ENCODE assay signal across 1 cellular context in the genomic region with DNA sequence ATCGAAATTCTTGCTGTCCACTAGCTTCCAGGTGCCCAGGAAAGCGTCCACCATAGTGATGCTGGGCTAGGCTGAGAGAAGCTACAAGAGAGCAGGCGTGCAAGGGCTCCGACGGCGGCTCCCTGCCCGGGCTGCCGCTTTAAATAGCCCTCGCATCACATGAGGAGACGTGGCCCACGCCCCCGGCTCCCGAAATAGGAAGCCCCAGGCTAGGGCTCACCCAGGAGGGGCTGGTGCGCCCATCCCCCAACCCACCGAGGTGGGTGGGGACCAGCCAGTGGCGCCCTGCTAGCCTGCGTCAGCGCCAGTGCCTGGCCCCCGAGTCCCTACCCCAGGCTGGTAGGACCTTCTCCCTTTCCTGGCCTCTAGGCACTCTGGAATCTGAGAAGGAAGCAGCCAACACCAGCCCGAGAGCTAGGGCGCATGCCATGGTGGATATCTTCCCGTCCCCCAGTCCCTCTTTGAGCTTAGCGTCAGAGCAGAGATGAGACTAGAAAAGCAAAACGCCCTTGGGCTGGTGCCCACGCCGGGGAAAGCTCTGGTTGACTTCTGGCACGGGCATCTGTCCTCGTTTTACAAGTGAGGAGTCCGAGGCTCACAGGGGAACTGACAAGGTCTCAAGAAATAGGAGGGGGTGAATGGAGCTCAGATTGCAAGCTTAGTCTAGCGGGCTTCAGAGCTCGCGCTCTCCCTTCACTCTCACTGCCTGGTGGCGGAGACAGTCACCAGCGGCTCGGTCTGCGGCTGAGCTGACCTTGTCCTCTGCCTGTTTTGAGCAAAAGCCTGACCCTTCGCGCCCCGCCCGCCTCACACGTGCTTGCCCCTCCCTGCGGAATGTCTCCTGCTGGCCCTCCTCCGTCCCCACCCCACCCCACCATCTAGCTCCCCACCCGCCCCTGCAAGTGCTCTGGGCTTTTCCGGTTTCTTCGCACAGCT.
TF ChIP-seq lines count a peak whose summit lies in the region.

FABP3 (minus strand) TSS at position 116 of the 936 bp plus-strand sequence; CDS start at position 54, 62 bp downstream.

TF ChIP-seq in IMR-90, 13 proteins besides CTCF, POLR2A, EP300 and RAD21 (continued from another document):
- no peak for TF ChIP-seq ELK1 (IDR thresholded peaks at IDR 0.05; ENCODE audit: borderline replicate concordance, low read depth, low read length)
- TF ChIP-seq SMC3 (IDR thresholded peaks at IDR 0.05; ENCODE audit: low read depth, low read length), result no peak
- TF ChIP-seq MXI1 (IDR thresholded peaks at IDR 0.05; ENCODE audit: borderline replicate concordance, low read depth, low read length), result no peak
- no peak for TF ChIP-seq RFX5 (IDR thresholded peaks at IDR 0.05; ENCODE audit: low read depth, low read length)
- no peak for TF ChIP-seq CEBPB (IDR thresholded peaks at IDR 0.05; ENCODE audit: low read depth, low read length)
TF ChIP-seq in IMR-90: peak in this region for 3.
